Comparison of ENCODE assay signal across 1 cellular context in genomic region chr15:68791431-68792283, GRCh38.
TF ChIP-seq lines count a peak whose summit lies in the region.

No MANE protein-coding gene starts in this region.

TF ChIP-seq in HEK293, 187 proteins besides CTCF, POLR2A, EP300 and RAD21 (continued from another document):
- TF ChIP-seq TSHZ1 (tag by site-specific recombination; IDR thresholded peaks at IDR 0.05; ENCODE audit: borderline replicate concordance), result no peak
- no peak for TF ChIP-seq ZNF513 (tag by site-specific recombination; IDR thresholded peaks at IDR 0.05)
- TF ChIP-seq ZNF707 (tag by site-specific recombination; IDR thresholded peaks at IDR 0.05), result no peak
- no peak for TF ChIP-seq ZNF221 (tag by site-specific recombination; IDR thresholded peaks at IDR 0.05; ENCODE audit: borderline replicate concordance)
- TF ChIP-seq HOXC10 (CRISPR knock-in tag; IDR thresholded peaks at IDR 0.05), result no peak
- no peak for TF ChIP-seq ZNF510 (tag by site-specific recombination; IDR thresholded peaks at IDR 0.05; ENCODE audit: insufficient replicate concordance)
- TF ChIP-seq ZNF335 (tag by site-specific recombination; conservative IDR thresholded peaks at IDR 0.05), result no peak
- no peak for TF ChIP-seq TRIM28 (IDR thresholded peaks at IDR 0.05; ENCODE audit: borderline replicate concordance, low read length)
- TF ChIP-seq ZFP41 (tag by site-specific recombination; IDR thresholded peaks at IDR 0.05; ENCODE audit: borderline replicate concordance), result no peak
- no peak for TF ChIP-seq YY1 (tag by site-specific recombination; IDR thresholded peaks at IDR 0.05)
- TF ChIP-seq KLF1 (tag by site-specific recombination; IDR thresholded peaks at IDR 0.05), result peak; percentile 48; the same call in 1 of the 2 replicates
- 0 out of 2 replicates have a peak, but pooled peaks have one; percentile 31 for TF ChIP-seq PRDM10 (tag by site-specific recombination; IDR thresholded peaks at IDR 0.05)
- no peak for TF ChIP-seq ZNF426 (tag by site-specific recombination; IDR thresholded peaks at IDR 0.05)
- no peak for TF ChIP-seq FEZF1 (tag by site-specific recombination; IDR thresholded peaks at IDR 0.05)
- TF ChIP-seq ZNF202 (tag by site-specific recombination; IDR thresholded peaks at IDR 0.05; ENCODE audit: borderline replicate concordance), result no peak
- TF ChIP-seq ZNF843 (tag by site-specific recombination; IDR thresholded peaks at IDR 0.05), result no peak
- no peak for TF ChIP-seq BCL6B (tag by site-specific recombination; IDR thresholded peaks at IDR 0.05)
- no peak for TF ChIP-seq ZNF549 (tag by site-specific recombination; IDR thresholded peaks at IDR 0.05)
- TF ChIP-seq ZNF266 (tag by site-specific recombination; IDR thresholded peaks at IDR 0.05; ENCODE audit: low read depth), result no peak
